ENCODE assay signal across 8 cellular contexts in genomic region chr15:63122002-63122893, GRCh38. TPM values are rescaled to one million over a fixed set of nuclear protein-coding genes. Genes with fewer than 3 reads are reported as not detected.
A peak's percentile ranks its signal among the peaks of the same experiment; 100 is the strongest.
DNase-seq lines count a peak whose midpoint lies in the region; ATAC-seq, FAIRE-seq and TF ChIP-seq lines count a peak whose summit lies in the region.

No MANE protein-coding gene starts in this region.

- CTCF ChIA-PET in A549 (lab: Yijun Ruan, JAX): interaction anchor here (0.7 to 1.7 kb wide), 5 partner anchors 11 to 74 kb away, joined by 3 to 8 read pairs (median 4); no protein-coding TSS in a partner anchor

- H3K9me3 ChIP-seq in A549: peaks cover 17% of the 10 kb centered on the region

- DNase-seq in A549 (ENCODE audit: low read depth in 1 of 2, low spot score in 1 of 2) (peak; percentile 90 to 94), NCI-H345 (lab: John Stamatoyannopoulos, UW) (peak; percentile 63), left colon (peak; percentile 85 to 89)
- DNase-seq in activated CD4-positive, alpha-beta T cell treated with anti-CD3 and anti-CD28 coated beads for 48 hours: peak; percentile 66
- peak; percentile 48 to 81 for DNase-seq in stimulated activated CD4-positive, alpha-beta T cell treated with anti-CD3 and anti-CD28 coated beads, Interleukin-1b, Interleukin-23, amount 100 ng/mL, for 4 hours (ENCODE audit: low read depth in 2 of 2)

- H3K4me1 ChIP-seq in A549: peaks cover 14% of the 10 kb centered on the region; the same call in 2 of the 3 replicates

- intact Hi-C loops in left colon (cut with DNase I, micrococcal nuclease): no loop called here

- POLR2A ChIA-PET in A549 (lab: Yijun Ruan, JAX): interaction anchor here (0.6 to 1.0 kb wide), 2 partner anchors 14 to 132 kb away, joined by 3 read pairs; no protein-coding TSS in a partner anchor

- no peak for FAIRE-seq in A549 (lab: Jason Lieb, UNC)

- ATAC-seq in A549 (peak; percentile 93 to 96), GM18517 (IDR thresholded peaks at IDR 0.05; ENCODE audit: unreplicated experiment) (peak; percentile 80), HG03064 (IDR thresholded peaks at IDR 0.05; ENCODE audit: low read depth, unreplicated experiment) (peak; percentile 70), left colon (peak; percentile 96)

- TF ChIP-seq POLR2A in A549 (IDR thresholded peaks at IDR 0.05; ENCODE audit: low read length): no peak

- H3K27ac ChIP-seq in A549: peak overlapping the region; percentile 90 to 91
- H3K27ac ChIP-seq in cingulate gyrus (ENCODE audit: low read depth, low read length): peak overlapping the region; percentile 85

- TF ChIP-seq CTCF in A549 (IDR thresholded peaks at IDR 0.05): no peak

- peak overlapping the region; percentile 89 for H3K4me3 ChIP-seq in A549

- peak overlapping the region; percentile 85 for H3K4me2 ChIP-seq in A549

- TF ChIP-seq EP300 in A549 (IDR thresholded peaks at IDR 0.05): no peak

- TF ChIP-seq RAD21 in A549 (conservative IDR thresholded peaks at IDR 0.05 in 1 of 2, IDR thresholded peaks at IDR 0.05 in 1 of 2): peak in 1 of 2 experiments; percentile 39; a peak in 2 of 5 replicates

- 3% methylated on average over 29 of the region's 59 CpGs for WGBS in A549 (ENCODE audit: missing lambda C conversion rate)

TF ChIP-seq in A549, 52 proteins besides CTCF, POLR2A, EP300 and RAD21:
- TF ChIP-seq HOXB5 (CRISPR knock-in tag; IDR thresholded peaks at IDR 0.05) (peak; percentile 22; the same call in 1 of the 2 replicates), PHF8 (IDR thresholded peaks at IDR 0.05; ENCODE audit: borderline replicate concordance, low read depth) (peak; percentile 44; the same call in 1 of the 2 replicates), MAX (IDR thresholded peaks at IDR 0.05) (peak; percentile 22; the same call in 1 of the 2 replicates), JUN (IDR thresholded peaks at IDR 0.05) (no peak; a peak in 1 of 5 replicates), TFCP2L1 (CRISPR knock-in tag; IDR thresholded peaks at IDR 0.05) (0 out of 2 replicates have a peak, but pooled peaks have one; percentile 50), E2F6 (IDR thresholded peaks at IDR 0.05; ENCODE audit: borderline replicate concordance, low read depth) (no peak), HMGXB4 (CRISPR knock-in tag; IDR thresholded peaks at IDR 0.05; ENCODE audit: borderline replicate concordance) (no peak)

RNA-seq across cellular contexts. Expression of gene LACTB, which starts 0.6 kb away (rescaled TPM):
- polyA plus RNA-seq in A549 (2011; rRNA removed) (31.0 and 59.6 TPM in 2 replicates), A549 (2017; fragmentation: RNase III; extraction: RNeasy Plus Mini Kit Qiagen cat#74134 plus additional on column Dnase treatment) (56.5 to 69.8 TPM (median 56.7 TPM) in 3 replicates)
- 27.8 and 29.8 TPM in 2 replicates for polyA plus RNA-seq in A549 (2012; cell fraction: cytosol; rRNA removed)
- polyA plus RNA-seq in A549 (2012; cell fraction: nucleus; rRNA removed): 16.7 and 18.5 TPM in 2 replicates
- polyA minus RNA-seq in A549 (2011; rRNA and poly(A)+ RNA removed): 8.8 and 9.4 TPM in 2 replicates
- total RNA-seq in left colon: 10 to 100 TPM; 28.1 to 30.6 TPM

RNA-seq across cellular contexts. Expression of gene RPS27L, which starts 35.0 kb away (rescaled TPM):
- polyA plus RNA-seq in A549 (2011; rRNA removed): 742 and 748 TPM in 2 replicates
- 258 and 280 TPM in 2 replicates for polyA plus RNA-seq in A549 (2012; cell fraction: cytosol; rRNA removed)
- 43.1 and 51.1 TPM in 2 replicates for polyA plus RNA-seq in A549 (2012; cell fraction: nucleus; rRNA removed)
- polyA plus RNA-seq in A549 (2017; fragmentation: RNase III; extraction: RNeasy Plus Mini Kit Qiagen cat#74134 plus additional on column Dnase treatment): 609 to 664 TPM (median 641 TPM) in 3 replicates
- 38.3 and 59.2 TPM in 2 replicates for polyA minus RNA-seq in A549 (2011; rRNA and poly(A)+ RNA removed)
- total RNA-seq in left colon: 100 to 1,000 TPM; 173 to 239 TPM

Comparison
In these comparisons a context has a peak if more than half of its experiments do, and no peak if none do; other contexts are left out.
1. Peak in every context shown above with its lines: DNase-seq, ATAC-seq, H3K4me3 ChIP-seq and H3K27ac ChIP-seq.